In the genomic region with DNA sequence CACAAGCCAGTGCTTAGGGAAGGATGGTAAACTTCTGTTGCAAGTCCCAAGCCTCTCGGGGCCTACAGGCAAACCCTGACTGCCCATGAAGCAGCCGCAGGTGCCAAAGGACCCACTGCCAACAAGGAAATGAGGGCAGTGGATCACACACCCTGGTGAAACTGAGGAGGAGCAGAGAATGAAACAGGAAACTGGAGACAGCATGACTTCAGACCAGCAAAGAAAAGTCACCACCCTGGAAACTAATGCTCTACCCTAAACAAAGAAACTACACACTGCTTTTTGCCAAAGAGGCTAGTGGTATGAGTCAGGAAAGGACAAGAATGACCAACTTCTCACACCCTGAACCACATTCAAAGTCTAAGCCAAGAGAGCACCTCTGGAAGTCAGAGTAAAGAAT, we compare ENCODE assay signal across 13 cellular contexts.
DNase-seq lines count a peak whose midpoint lies in the region; ATAC-seq lines count a peak whose summit lies in the region.
"Had no signal": no experiment of that assay in that cellular context is flagged by ENCODE, and none has a peak within 500 bp of the region (broad histone marks: within the 10 kb centered on the region; RNA-seq: fewer than 3 reads in every experiment).

No MANE protein-coding gene starts in this region.

- ATAC-seq in GM21529 (IDR thresholded peaks at IDR 0.05; ENCODE audit: unreplicated experiment) (peak; percentile 53), GM21423 (IDR thresholded peaks at IDR 0.05; ENCODE audit: unreplicated experiment) (no peak)
- peak; percentile 51 for ATAC-seq in stimulated activated effector memory CD8-positive, alpha-beta T cell treated with anti-CD3 and anti-CD28 coated beads, Interleukin-12 subunit alpha, Interleukin-12 subunit beta, amount 100 ng/mL, for 72 hours
- ATAC-seq: natural killer cell, WTC11 had no signal

- no peaks in the 10 kb centered on the region for H3K36me3 Mint-ChIP-seq in stimulated activated effector memory CD8-positive, alpha-beta T cell treated with anti-CD3 and anti-CD28 coated beads, Interleukin-12 subunit alpha, Interleukin-12 subunit beta, amount 100 ng/mL, for 72 hours
- H3K36me3 Mint-ChIP-seq: natural killer cell, WTC11 had no signal

- H3K27ac Mint-ChIP-seq in stimulated activated effector memory CD8-positive, alpha-beta T cell treated with anti-CD3 and anti-CD28 coated beads, Interleukin-12 subunit alpha, Interleukin-12 subunit beta, amount 100 ng/mL, for 72 hours: no peak overlapping the region
- H3K27ac Mint-ChIP-seq: activated T-helper 2 cell treated with anti-CD3 and anti-CD28 coated beads, Interferon-gamma antibody, Interleukin-2, Interleukin-4, amounts not matched to agents 10 μg/mL and 5 μg/mL and 100 μg/mL, durations not matched to agents 14 hours and 24 hours and 36 hours; natural killer cell; WTC11 had no signal

- H3K9me3 Mint-ChIP-seq in stimulated activated effector memory CD8-positive, alpha-beta T cell treated with anti-CD3 and anti-CD28 coated beads, Interleukin-12 subunit alpha, Interleukin-12 subunit beta, amount 100 ng/mL, for 72 hours: no peaks in the 10 kb centered on the region
- H3K9me3 Mint-ChIP-seq: activated T-helper 2 cell treated with anti-CD3 and anti-CD28 coated beads, Interferon-gamma antibody, Interleukin-2, Interleukin-4, amounts not matched to agents 10 μg/mL and 5 μg/mL and 100 μg/mL, durations not matched to agents 14 hours and 24 hours and 36 hours; natural killer cell had no signal

- H3K4me3 Mint-ChIP-seq in stimulated activated effector memory CD8-positive, alpha-beta T cell treated with anti-CD3 and anti-CD28 coated beads, Interleukin-12 subunit alpha, Interleukin-12 subunit beta, amount 100 ng/mL, for 72 hours: no peak overlapping the region
- H3K4me3 Mint-ChIP-seq: natural killer cell, WTC11 had no signal

- H3K4me1 Mint-ChIP-seq in stimulated activated effector memory CD8-positive, alpha-beta T cell treated with anti-CD3 and anti-CD28 coated beads, Interleukin-12 subunit alpha, Interleukin-12 subunit beta, amount 100 ng/mL, for 72 hours: peaks cover 6% of the 10 kb centered on the region
- H3K4me1 Mint-ChIP-seq: natural killer cell had no signal

- DNase-seq in NCI-H2196 (lab: John Stamatoyannopoulos, UW; ENCODE audit: unreplicated experiment) (peak; percentile 47), fibroblast of gingiva (ENCODE audit: low read depth) (peak; percentile 18), inferior parietal cortex (ENCODE audit: extremely low spot score) (no peak), activated gamma-delta T cell treated with Interleukin-2 at 50 U/mL for 16 hours (no peak)
- DNase-seq in stimulated activated effector memory CD8-positive, alpha-beta T cell treated with anti-CD3 and anti-CD28 coated beads, Interleukin-12 subunit alpha, Interleukin-12 subunit beta, amount 100 ng/mL, for 72 hours (ENCODE audit: low spot score in 2 of 2): no peak
- DNase-seq: hippocampal formation, natural killer cell, NCI-H1930, Right ventricle myocardium superior had no signal

Comparison
In these comparisons a context has a peak if more than half of its experiments do, and no peak if none do; other contexts are left out.
1. DNase-seq: peak in NCI-H2196 (single experiment) and fibroblast of gingiva (single experiment); none in stimulated activated effector memory CD8-positive, alpha-beta T cell treated with anti-CD3 and anti-CD28 coated beads, Interleukin-12 subunit alpha, Interleukin-12 subunit beta, amount 100 ng/mL, for 72 hours (0 of 2), inferior parietal cortex (single experiment) and activated gamma-delta T cell treated with Interleukin-2 at 50 U/mL for 16 hours (single experiment).